1 cellular context compared by ENCODE assay signal in the genomic region with DNA sequence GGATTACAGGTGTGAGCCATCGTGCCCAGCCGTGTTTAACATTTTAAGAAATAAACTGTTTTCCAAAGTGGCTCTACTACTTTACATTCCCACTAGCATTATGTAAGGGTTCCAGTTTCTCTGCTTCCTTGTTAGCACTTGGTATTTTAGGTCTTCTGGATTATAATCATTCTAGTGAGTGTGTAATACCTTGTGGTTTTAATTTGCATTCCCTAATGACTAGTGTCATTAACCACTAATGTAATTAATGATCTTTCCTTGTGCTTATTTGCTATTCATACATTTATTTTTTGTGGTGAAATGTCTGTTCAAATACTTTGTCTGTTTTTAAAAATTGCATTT.
TF ChIP-seq lines count a peak whose summit lies in the region.

No MANE protein-coding gene starts in this region.

TF ChIP-seq in GM23338, 12 proteins besides CTCF, POLR2A, EP300 and RAD21:
- TF ChIP-seq STAT1 (IDR thresholded peaks at IDR 0.05; ENCODE audit: unreplicated experiment) (no peak), ZNF114 (CRISPR knock-in tag; IDR thresholded peaks at IDR 0.05) (no peak), EZH2phosphoT487 (IDR thresholded peaks at IDR 0.05; ENCODE audit: unreplicated experiment) (no peak), ZNF331 (CRISPR knock-in tag; IDR thresholded peaks at IDR 0.05; ENCODE audit: low read depth) (no peak), CREB1 (CRISPR knock-in tag; IDR thresholded peaks at IDR 0.05; ENCODE audit: low read depth) (no peak), NANOG (IDR thresholded peaks at IDR 0.05; ENCODE audit: borderline replicate concordance) (no peak), POLR2AphosphoS5 (IDR thresholded peaks at IDR 0.05; ENCODE audit: low read depth) (no peak), EZH2 (IDR thresholded peaks at IDR 0.05; ENCODE audit: low read depth, unreplicated experiment) (no peak), JUNB (IDR thresholded peaks at IDR 0.05; ENCODE audit: unreplicated experiment) (no peak)
- TF ChIP-seq, protein P1, sequence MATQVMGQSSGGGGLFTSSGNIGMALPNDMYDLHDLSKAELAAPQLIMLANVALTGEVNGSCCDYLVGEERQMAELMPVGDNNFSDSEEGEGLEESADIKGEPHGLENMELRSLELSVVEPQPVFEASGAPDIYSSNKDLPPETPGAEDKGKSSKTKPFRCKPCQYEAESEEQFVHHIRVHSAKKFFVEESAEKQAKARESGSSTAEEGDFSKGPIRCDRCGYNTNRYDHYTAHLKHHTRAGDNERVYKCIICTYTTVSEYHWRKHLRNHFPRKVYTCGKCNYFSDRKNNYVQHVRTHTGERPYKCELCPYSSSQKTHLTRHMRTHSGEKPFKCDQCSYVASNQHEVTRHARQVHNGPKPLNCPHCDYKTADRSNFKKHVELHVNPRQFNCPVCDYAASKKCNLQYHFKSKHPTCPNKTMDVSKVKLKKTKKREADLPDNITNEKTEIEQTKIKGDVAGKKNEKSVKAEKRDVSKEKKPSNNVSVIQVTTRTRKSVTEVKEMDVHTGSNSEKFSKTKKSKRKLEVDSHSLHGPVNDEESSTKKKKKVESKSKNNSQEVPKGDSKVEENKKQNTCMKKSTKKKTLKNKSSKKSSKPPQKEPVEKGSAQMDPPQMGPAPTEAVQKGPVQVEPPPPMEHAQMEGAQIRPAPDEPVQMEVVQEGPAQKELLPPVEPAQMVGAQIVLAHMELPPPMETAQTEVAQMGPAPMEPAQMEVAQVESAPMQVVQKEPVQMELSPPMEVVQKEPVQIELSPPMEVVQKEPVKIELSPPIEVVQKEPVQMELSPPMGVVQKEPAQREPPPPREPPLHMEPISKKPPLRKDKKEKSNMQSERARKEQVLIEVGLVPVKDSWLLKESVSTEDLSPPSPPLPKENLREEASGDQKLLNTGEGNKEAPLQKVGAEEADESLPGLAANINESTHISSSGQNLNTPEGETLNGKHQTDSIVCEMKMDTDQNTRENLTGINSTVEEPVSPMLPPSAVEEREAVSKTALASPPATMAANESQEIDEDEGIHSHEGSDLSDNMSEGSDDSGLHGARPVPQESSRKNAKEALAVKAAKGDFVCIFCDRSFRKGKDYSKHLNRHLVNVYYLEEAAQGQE (IDR thresholded peaks at IDR 0.05; ENCODE audit: unreplicated experiment), result no peak
- TF ChIP-seq, protein P2, sequence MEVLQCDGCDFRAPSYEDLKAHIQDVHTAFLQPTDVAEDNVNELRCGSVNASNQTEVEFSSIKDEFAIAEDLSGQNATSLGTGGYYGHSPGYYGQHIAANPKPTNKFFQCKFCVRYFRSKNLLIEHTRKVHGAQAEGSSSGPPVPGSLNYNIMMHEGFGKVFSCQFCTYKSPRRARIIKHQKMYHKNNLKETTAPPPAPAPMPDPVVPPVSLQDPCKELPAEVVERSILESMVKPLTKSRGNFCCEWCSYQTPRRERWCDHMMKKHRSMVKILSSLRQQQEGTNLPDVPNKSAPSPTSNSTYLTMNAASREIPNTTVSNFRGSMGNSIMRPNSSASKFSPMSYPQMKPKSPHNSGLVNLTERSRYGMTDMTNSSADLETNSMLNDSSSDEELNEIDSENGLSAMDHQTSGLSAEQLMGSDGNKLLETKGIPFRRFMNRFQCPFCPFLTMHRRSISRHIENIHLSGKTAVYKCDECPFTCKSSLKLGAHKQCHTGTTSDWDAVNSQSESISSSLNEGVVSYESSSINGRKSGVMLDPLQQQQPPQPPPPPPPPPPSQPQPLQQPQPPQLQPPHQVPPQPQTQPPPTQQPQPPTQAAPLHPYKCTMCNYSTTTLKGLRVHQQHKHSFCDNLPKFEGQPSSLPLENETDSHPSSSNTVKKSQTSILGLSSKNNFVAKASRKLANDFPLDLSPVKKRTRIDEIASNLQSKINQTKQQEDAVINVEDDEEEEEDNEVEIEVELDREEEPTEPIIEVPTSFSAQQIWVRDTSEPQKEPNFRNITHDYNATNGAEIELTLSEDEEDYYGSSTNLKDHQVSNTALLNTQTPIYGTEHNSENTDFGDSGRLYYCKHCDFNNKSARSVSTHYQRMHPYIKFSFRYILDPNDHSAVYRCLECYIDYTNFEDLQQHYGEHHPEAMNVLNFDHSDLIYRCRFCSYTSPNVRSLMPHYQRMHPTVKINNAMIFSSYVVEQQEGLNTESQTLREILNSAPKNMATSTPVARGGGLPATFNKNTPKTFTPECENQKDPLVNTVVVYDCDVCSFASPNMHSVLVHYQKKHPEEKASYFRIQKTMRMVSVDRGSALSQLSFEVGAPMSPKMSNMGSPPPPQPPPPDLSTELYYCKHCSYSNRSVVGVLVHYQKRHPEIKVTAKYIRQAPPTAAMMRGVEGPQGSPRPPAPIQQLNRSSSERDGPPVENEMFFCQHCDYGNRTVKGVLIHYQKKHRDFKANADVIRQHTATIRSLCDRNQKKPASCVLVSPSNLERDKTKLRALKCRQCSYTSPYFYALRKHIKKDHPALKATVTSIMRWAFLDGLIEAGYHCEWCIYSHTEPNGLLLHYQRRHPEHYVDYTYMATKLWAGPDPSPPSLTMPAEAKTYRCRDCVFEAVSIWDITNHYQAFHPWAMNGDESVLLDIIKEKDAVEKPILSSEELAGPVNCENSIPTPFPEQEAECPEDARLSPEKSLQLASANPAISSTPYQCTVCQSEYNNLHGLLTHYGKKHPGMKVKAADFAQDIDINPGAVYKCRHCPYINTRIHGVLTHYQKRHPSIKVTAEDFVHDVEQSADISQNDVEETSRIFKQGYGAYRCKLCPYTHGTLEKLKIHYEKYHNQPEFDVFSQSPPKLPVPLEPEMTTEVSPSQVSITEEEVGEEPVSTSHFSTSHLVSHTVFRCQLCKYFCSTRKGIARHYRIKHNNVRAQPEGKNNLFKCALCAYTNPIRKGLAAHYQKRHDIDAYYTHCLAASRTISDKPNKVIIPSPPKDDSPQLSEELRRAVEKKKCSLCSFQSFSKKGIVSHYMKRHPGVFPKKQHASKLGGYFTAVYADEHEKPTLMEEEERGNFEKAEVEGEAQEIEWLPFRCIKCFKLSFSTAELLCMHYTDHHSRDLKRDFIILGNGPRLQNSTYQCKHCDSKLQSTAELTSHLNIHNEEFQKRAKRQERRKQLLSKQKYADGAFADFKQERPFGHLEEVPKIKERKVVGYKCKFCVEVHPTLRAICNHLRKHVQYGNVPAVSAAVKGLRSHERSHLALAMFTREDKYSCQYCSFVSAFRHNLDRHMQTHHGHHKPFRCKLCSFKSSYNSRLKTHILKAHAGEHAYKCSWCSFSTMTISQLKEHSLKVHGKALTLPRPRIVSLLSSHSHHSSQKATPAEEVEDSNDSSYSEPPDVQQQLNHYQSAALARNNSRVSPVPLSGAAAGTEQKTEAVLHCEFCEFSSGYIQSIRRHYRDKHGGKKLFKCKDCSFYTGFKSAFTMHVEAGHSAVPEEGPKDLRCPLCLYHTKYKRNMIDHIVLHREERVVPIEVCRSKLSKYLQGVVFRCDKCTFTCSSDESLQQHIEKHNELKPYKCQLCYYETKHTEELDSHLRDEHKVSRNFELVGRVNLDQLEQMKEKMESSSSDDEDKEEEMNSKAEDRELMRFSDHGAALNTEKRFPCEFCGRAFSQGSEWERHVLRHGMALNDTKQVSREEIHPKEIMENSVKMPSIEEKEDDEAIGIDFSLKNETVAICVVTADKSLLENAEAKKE (CRISPR knock-in tag; IDR thresholded peaks at IDR 0.05), result no peak
- TF ChIP-seq, protein P3, sequence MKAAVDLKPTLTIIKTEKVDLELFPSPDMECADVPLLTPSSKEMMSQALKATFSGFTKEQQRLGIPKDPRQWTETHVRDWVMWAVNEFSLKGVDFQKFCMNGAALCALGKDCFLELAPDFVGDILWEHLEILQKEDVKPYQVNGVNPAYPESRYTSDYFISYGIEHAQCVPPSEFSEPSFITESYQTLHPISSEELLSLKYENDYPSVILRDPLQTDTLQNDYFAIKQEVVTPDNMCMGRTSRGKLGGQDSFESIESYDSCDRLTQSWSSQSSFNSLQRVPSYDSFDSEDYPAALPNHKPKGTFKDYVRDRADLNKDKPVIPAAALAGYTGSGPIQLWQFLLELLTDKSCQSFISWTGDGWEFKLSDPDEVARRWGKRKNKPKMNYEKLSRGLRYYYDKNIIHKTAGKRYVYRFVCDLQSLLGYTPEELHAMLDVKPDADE (IDR thresholded peaks at IDR 0.05), result no peak
